Comparison of ENCODE assay signal across 8 cellular contexts in the genomic region with DNA sequence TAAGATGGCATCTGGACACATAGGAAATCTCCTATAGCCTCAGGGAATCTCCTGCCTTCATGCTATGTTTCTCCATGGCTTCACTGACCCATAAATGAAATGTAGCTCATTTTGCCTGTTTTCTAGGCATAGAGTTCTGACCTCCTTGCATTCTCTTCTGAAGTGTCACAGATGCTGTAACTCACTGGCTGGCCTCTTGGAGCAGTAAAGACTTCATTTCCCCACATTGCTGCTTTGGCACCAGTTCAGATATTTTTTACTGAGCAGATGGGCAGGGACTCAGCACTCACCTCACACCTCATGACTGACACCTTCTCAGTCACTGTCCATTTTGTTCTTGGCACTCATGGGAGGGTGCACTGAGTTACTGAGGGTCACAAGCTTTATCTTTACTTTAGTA.
DNase-seq lines count a peak whose midpoint lies in the region; ATAC-seq, FAIRE-seq and TF ChIP-seq lines count a peak whose summit lies in the region.

No MANE protein-coding gene starts in this region.

- H3K27me3 ChIP-seq in RWPE2 (ENCODE audit: insufficient read depth, poor library complexity, severe bottlenecking) (no peaks in the 10 kb centered on the region), ascending aorta (no peaks in the 10 kb centered on the region), keratinocyte (ENCODE audit: control insufficient read depth, extremely low read depth, insufficient read depth, low read length) (no peaks in the 10 kb centered on the region)

- H3K4me2 ChIP-seq in keratinocyte (ENCODE audit: control insufficient read depth, extremely low read depth, insufficient read depth, low read depth, low read length), result no peak overlapping the region

- DNase-seq in RWPE2 (ENCODE audit: low spot score) (no peak), ascending aorta (ENCODE audit: low spot score in 2 of 2) (peak in 1 of 2 donors; percentile 67), keratinocyte (ENCODE audit: low read depth, low spot score) (no peak), mesothelial cell of epicardium (ENCODE audit: low spot score in 2 of 2, unreplicated experiment in 2 of 2) (no peak)
- DNase-seq in stimulated activated naive CD4-positive, alpha-beta T cell treated with Interleukin-2 at 50 U/mL for 16 hours (lab: John Stamatoyannopoulos, UW), result peak; percentile 6

- peak; percentile 90 for FAIRE-seq in keratinocyte (lab: Jason Lieb, UNC)

- H3K36me3 ChIP-seq in RWPE2 (ENCODE audit: low read depth), result no peaks in the 10 kb centered on the region
- no peaks in the 10 kb centered on the region for H3K36me3 ChIP-seq in ascending aorta
- no peaks in the 10 kb centered on the region for H3K36me3 ChIP-seq in keratinocyte (ENCODE audit: control insufficient read depth in 2 of 2, extremely low read depth in 1 of 2, insufficient read depth in 2 of 2, low read length in 2 of 2)

- TF ChIP-seq CTCF in 22Rv1 (IDR thresholded peaks at IDR 0.05) (peak; percentile 65), GM12873 (IDR thresholded peaks at IDR 0.05; ENCODE audit: insufficient read depth, low read depth, low read length, missing control alignments) (peak; percentile 45), RWPE2 (IDR thresholded peaks at IDR 0.05; ENCODE audit: poor library complexity, severe bottlenecking) (peak; percentile 59), ascending aorta (IDR thresholded peaks at IDR 0.05) (peak in 2 of 3 experiments; percentile 27 to 29), keratinocyte (optimal IDR thresholded peaks at IDR 0.05 in 1 of 3, IDR thresholded peaks at IDR 0.05 in 1 of 3, conservative IDR thresholded peaks at IDR 0.05 in 1 of 3; ENCODE audit: extremely low read depth in 1 of 3, insufficient read depth in 2 of 3, low read length in 3 of 3) (peak; percentile 60 to 65 (median 63)), mesothelial cell of epicardium (IDR thresholded peaks at IDR 0.05; ENCODE audit: unreplicated experiment) (no peak)

- intact Hi-C loops in ascending aorta (cut with DNase I), result no loop called here

- no peaks in the 10 kb centered on the region for H3K9me1 ChIP-seq in keratinocyte (ENCODE audit: control insufficient read depth, extremely low read depth, insufficient read depth, low read length)

- no peaks in the 10 kb centered on the region for H3K79me2 ChIP-seq in keratinocyte (ENCODE audit: control insufficient read depth, insufficient read depth, low read length)

- dilution Hi-C loops in keratinocyte (cut with MboI; ENCODE audit: extremely low pct_ligation_motif_present, low sequenced_read_pairs), result no loop called here

- H3K9ac ChIP-seq in keratinocyte (ENCODE audit: control insufficient read depth, extremely low read depth, insufficient read depth, low read length), result no peak overlapping the region

- ATAC-seq in HG03139 (IDR thresholded peaks at IDR 0.05; ENCODE audit: unreplicated experiment) (peak; percentile 84), RWPE2 (ENCODE audit: low read depth) (peak; percentile 82)

- peaks cover 27% of the 10 kb centered on the region for H3K9me3 Mint-ChIP-seq in mesothelial cell of epicardium

- no peak overlapping the region for H3K27ac ChIP-seq in 22Rv1
- H3K27ac ChIP-seq in RWPE2 (ENCODE audit: poor library complexity, severe bottlenecking), result peak overlapping the region; percentile 12
- H3K27ac ChIP-seq in ascending aorta, result no peak overlapping the region
- no peak overlapping the region for H3K27ac ChIP-seq in keratinocyte (ENCODE audit: control insufficient read depth, insufficient read depth, low read length)

- H3K4me1 Mint-ChIP-seq in mesothelial cell of epicardium, result peaks cover 14% of the 10 kb centered on the region

- no peak overlapping the region for H3K4me3 ChIP-seq in RWPE2 (ENCODE audit: severe bottlenecking)
- no peak overlapping the region for H3K4me3 ChIP-seq in ascending aorta
- no peak overlapping the region for H3K4me3 ChIP-seq in keratinocyte (ENCODE audit: control insufficient read depth in 2 of 3, extremely low read depth in 1 of 3, insufficient read depth in 2 of 3, low read depth in 1 of 3, low read length in 3 of 3)

- H3K4me1 ChIP-seq in RWPE2 (ENCODE audit: insufficient read depth, poor library complexity, severe bottlenecking), result peaks cover 19% of the 10 kb centered on the region
- no peaks in the 10 kb centered on the region for H3K4me1 ChIP-seq in ascending aorta
- H3K4me1 ChIP-seq in keratinocyte (ENCODE audit: control insufficient read depth, extremely low read depth, insufficient read depth, low read length), result peaks cover 5% of the 10 kb centered on the region

- H4K20me1 ChIP-seq in keratinocyte (ENCODE audit: control insufficient read depth, extremely low read depth, insufficient read depth, low read length), result no peaks in the 10 kb centered on the region

- no peak overlapping the region for H3K27ac Mint-ChIP-seq in mesothelial cell of epicardium

- peaks cover 5% of the 10 kb centered on the region for H3K36me3 Mint-ChIP-seq in mesothelial cell of epicardium

- no peak overlapping the region for H3K4me3 Mint-ChIP-seq in mesothelial cell of epicardium

- no peak overlapping the region for H2AFZ ChIP-seq in keratinocyte (ENCODE audit: control insufficient read depth, low read length)

- no peaks in the 10 kb centered on the region for H3K27me3 Mint-ChIP-seq in mesothelial cell of epicardium (ENCODE audit: low read depth)

- H3K9me3 ChIP-seq in RWPE2 (ENCODE audit: severe bottlenecking), result no peaks in the 10 kb centered on the region
- no peaks in the 10 kb centered on the region for H3K9me3 ChIP-seq in ascending aorta
- H3K9me3 ChIP-seq in keratinocyte (ENCODE audit: control insufficient read depth, low read depth, low read length), result peaks cover 2% of the 10 kb centered on the region
